ENCODE assay signal across 1 cellular context in the genomic region with DNA sequence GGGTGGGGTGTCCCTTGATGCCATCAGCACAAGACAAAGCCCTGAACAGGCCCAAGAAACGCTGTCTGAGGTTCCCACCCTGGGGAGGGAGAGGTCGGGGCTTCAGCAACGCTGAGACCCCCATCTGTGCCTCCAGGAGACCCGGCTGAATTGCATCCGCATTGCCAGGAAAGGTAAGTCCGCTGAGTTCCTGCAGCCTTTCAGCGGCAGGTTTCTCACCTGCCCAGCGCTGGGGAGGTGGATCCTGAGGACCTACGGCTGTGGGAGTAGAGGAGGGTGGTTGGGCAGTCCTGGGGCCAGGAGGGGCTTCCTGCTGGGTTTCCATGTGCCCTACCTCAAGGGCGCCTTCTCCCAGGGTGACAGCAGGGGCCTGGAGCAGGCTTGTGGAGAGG.
TF ChIP-seq lines count a peak whose summit lies in the region.

No MANE protein-coding gene starts in this region.

TF ChIP-seq in WTC11, 78 proteins besides CTCF, POLR2A, EP300 and RAD21 (continued from another document):
- TF ChIP-seq, protein P1, sequence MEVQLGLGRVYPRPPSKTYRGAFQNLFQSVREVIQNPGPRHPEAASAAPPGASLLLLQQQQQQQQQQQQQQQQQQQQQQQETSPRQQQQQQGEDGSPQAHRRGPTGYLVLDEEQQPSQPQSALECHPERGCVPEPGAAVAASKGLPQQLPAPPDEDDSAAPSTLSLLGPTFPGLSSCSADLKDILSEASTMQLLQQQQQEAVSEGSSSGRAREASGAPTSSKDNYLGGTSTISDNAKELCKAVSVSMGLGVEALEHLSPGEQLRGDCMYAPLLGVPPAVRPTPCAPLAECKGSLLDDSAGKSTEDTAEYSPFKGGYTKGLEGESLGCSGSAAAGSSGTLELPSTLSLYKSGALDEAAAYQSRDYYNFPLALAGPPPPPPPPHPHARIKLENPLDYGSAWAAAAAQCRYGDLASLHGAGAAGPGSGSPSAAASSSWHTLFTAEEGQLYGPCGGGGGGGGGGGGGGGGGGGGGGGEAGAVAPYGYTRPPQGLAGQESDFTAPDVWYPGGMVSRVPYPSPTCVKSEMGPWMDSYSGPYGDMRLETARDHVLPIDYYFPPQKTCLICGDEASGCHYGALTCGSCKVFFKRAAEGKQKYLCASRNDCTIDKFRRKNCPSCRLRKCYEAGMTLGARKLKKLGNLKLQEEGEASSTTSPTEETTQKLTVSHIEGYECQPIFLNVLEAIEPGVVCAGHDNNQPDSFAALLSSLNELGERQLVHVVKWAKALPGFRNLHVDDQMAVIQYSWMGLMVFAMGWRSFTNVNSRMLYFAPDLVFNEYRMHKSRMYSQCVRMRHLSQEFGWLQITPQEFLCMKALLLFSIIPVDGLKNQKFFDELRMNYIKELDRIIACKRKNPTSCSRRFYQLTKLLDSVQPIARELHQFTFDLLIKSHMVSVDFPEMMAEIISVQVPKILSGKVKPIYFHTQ (CRISPR knock-in tag; IDR thresholded peaks at IDR 0.05) = no peak
- TF ChIP-seq, protein P2, sequence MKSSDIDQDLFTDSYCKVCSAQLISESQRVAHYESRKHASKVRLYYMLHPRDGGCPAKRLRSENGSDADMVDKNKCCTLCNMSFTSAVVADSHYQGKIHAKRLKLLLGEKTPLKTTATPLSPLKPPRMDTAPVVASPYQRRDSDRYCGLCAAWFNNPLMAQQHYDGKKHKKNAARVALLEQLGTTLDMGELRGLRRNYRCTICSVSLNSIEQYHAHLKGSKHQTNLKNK (CRISPR knock-in tag; IDR thresholded peaks at IDR 0.05) = no peak
- TF ChIP-seq GRHL2 (CRISPR knock-in tag; IDR thresholded peaks at IDR 0.05; ENCODE audit: insufficient replicate concordance, severe bottlenecking) = no peak
- TF ChIP-seq ETV6 (CRISPR knock-in tag; IDR thresholded peaks at IDR 0.05) = no peak
- TF ChIP-seq SMAD3 (CRISPR knock-in tag; IDR thresholded peaks at IDR 0.05; ENCODE audit: borderline replicate concordance) = no peak
- TF ChIP-seq FOXP1 (CRISPR knock-in tag; IDR thresholded peaks at IDR 0.05; ENCODE audit: borderline replicate concordance) = no peak
- TF ChIP-seq SP1 (CRISPR knock-in tag; conservative IDR thresholded peaks at IDR 0.05) = no peak
